Comparison of ENCODE assay signal across 8 cellular contexts in the genomic region with DNA sequence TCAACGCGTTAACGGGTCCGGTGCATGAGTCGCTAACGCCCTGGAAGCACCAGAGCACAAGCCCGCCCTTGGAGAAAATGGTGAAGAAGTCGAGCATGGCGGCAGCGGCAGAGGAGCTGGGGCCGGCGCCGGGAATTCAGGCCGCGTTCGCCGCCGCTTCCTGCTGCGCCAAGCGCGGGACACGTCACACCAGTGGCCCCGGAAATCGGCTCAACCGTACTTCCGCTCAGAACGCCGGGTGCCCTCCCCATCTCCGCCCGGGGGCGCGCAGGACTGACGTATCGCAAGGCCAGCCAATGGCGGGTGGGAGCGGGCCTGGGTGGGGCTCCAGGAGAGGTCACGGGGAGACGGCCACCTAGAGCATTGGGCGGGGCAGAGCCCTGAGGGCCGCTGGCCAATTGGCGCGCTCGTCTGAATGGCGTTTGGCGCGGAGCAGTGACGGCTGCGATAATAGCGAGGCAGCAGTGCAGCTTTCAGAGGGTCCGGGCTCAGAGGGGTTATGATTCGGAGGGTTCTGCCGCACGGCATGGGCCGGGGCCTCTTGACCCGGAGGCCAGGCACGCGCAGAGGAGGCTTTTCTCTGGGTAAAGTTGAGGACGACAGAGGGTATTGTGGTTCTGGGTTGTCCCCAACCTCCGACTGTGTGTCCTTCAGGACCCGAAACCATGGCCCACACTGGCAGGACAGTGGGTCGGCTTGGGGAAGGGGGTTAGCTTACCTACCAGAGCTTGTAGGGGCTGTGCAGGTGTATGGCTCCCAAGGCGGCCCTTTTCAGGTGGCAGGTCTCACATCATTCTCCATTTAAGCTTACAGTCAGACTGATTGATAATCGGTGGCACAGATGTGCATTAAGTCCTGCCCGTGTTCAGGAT. TPM values are rescaled to one million over a fixed set of nuclear protein-coding genes. Genes with fewer than 3 reads are reported as not detected.
DNase-seq lines count a peak whose midpoint lies in the region; ATAC-seq and TF ChIP-seq lines count a peak whose summit lies in the region.

FOXRED1 (plus strand) TSS at position 447 of the 872 bp plus-strand sequence; CDS start at position 500, 53 bp downstream.
A gene with protein sequence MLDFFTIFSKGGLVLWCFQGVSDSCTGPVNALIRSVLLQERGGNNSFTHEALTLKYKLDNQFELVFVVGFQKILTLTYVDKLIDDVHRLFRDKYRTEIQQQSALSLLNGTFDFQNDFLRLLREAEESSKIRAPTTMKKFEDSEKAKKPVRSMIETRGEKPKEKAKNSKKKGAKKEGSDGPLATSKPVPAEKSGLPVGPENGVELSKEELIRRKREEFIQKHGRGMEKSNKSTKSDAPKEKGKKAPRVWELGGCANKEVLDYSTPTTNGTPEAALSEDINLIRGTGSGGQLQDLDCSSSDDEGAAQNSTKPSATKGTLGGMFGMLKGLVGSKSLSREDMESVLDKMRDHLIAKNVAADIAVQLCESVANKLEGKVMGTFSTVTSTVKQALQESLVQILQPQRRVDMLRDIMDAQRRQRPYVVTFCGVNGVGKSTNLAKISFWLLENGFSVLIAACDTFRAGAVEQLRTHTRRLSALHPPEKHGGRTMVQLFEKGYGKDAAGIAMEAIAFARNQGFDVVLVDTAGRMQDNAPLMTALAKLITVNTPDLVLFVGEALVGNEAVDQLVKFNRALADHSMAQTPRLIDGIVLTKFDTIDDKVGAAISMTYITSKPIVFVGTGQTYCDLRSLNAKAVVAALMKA (minus strand): TSS at position 188 of the 872 bp plus-strand sequence. CDS start 91 bp downstream, at position 97.

- H3K27ac ChIP-seq in heart left ventricle: peak within 1 kb of the TSS; percentile 56 to 97 (median 90)
- H3K27ac ChIP-seq in upper lobe of left lung: peak within 1 kb of the TSS; percentile 91 to 97 (median 92)

- 0 to 1% (median 1%) methylated on average over 36 to 64 of the region's 64 CpGs for WGBS in heart left ventricle, 4 donors
- 0 to 2% methylated on average over 10 to 28 of the region's 64 CpGs for WGBS in upper lobe of left lung, 2 donors

- H3K4me1 ChIP-seq in heart left ventricle (peaks cover 0 to 26% (median 15%) of the 10 kb centered on the region in 12 donors), upper lobe of left lung (peaks cover 13 to 24% (median 17%) of the 10 kb centered on the region in 4 donors)

- peak in 1 of 4 donors; percentile 65 for TF ChIP-seq EP300 in upper lobe of left lung (IDR thresholded peaks at IDR 0.05)

- H3K27me3 ChIP-seq in heart left ventricle: no peaks in the 10 kb centered on the region
- no peaks in the 10 kb centered on the region for H3K27me3 ChIP-seq in upper lobe of left lung

- ATAC-seq in HG02870 (IDR thresholded peaks at IDR 0.05; ENCODE audit: unreplicated experiment) (peak; percentile 97), heart left ventricle (peak; percentile 99 to 100 (median 100)), upper lobe of left lung (ENCODE audit: low FRiP score in 2 of 2) (peak; percentile 100)

- H3K9me3 ChIP-seq in heart left ventricle (no peaks in the 10 kb centered on the region), upper lobe of left lung (no peaks in the 10 kb centered on the region)

- H3K4me3 ChIP-seq in heart left ventricle (peak within 1 kb of the TSS; percentile 63 to 99 (median 78)), upper lobe of left lung (peak within 1 kb of the TSS; percentile 61 to 79 (median 69))

- TF ChIP-seq POLR2A in heart left ventricle (IDR thresholded peaks at IDR 0.05) (peak in 1 of 2 donors; percentile 78), upper lobe of left lung (IDR thresholded peaks at IDR 0.05) (peak in 3 of 4 donors; percentile 78 to 91 (median 81))

- intact Hi-C loops in T-helper 1 cell treated with Interleukin-12 subunit alpha and Interleukin-12 subunit beta and Interleukin-4 antibody, amounts not matched to agents 30 ng/mL and 1 ng/mL, for 36 hours (cut with micrococcal nuclease): loop anchor here (1.0 to 5.0 kb wide), 14 partner anchors 14 to 1646 kb away; partner anchors contain the start of genes CHEK1, DCPS, EI24 and FAM118B
- intact Hi-C loops in heart left ventricle (cut with DNase I): loop anchor here in 9 of 10 donors (1.0 to 10.0 kb wide), 9 partner anchors 14 to 644 kb away; partner anchors contain the start of genes FAM118B (in 9 of the 9), RPUSD4 (in 9 of the 9), TIRAP (in 2 of the 9) and CDON (in 1 of the 9)
- intact Hi-C loops in posterior cingulate gyrus (cut with DNase I): loop anchor here (5.0 kb wide), 1 partner anchor 57 kb away; the partner anchor contains the start of genes FAM118B and RPUSD4

- peaks cover 2 to 55% (median 48%) of the 10 kb centered on the region in 9 donors for H3K36me3 ChIP-seq in heart left ventricle
- H3K36me3 ChIP-seq in upper lobe of left lung: peaks cover 14 to 53% (median 44%) of the 10 kb centered on the region in 4 donors

- in situ Hi-C loops in GM13976 (cut with MboI; ENCODE audit: low sequenced_read_pairs, unreplicated experiment): no loop called here

- peak; percentile 100 for DNase-seq in GM13976 (ENCODE audit: low spot score)
- DNase-seq in NCI-H146 treated with DMSO at 0.1 percent for 48 hours (lab: John Stamatoyannopoulos, UW; ENCODE audit: unreplicated experiment): peak; percentile 94
- peak; percentile 98 for DNase-seq in amniotic epithelial cell (ENCODE audit: low read depth)
- DNase-seq in heart left ventricle: peak; percentile 100
- DNase-seq in posterior cingulate gyrus: peak; percentile 99 to 100 (median 100)
- DNase-seq in upper lobe of left lung: peak; percentile 99 to 100

- TF ChIP-seq CTCF in GM13976 (IDR thresholded peaks at IDR 0.05; ENCODE audit: borderline replicate concordance, control extremely low read depth, extremely low read depth, insufficient read depth, missing control alignments) (no peak), heart left ventricle (IDR thresholded peaks at IDR 0.05) (no peak), upper lobe of left lung (IDR thresholded peaks at IDR 0.05) (peak in 1 of 6 experiments; percentile 20)

RNA-seq across cellular contexts. Expression of gene FOXRED1, which starts in this region (rescaled TPM):
- 45.1 and 47.8 TPM in 2 replicates for total RNA-seq in T-helper 1 cell treated with Interleukin-12 subunit alpha and Interleukin-12 subunit beta and Interleukin-4 antibody, amounts not matched to agents 30 ng/mL and 1 ng/mL, for 36 hours
- total RNA-seq in heart left ventricle (10 to 100 TPM; 22.0 to 49.1 (median 31.8) TPM), upper lobe of left lung (10 to 100 TPM; 10.9 to 20.7 (median 17.8) TPM)
- 10 to 100 TPM; 32.8 to 38.4 TPM for polyA plus RNA-seq in heart left ventricle

RNA-seq across cellular contexts. Expression of the second gene that starts in this region (rescaled TPM):
- total RNA-seq in T-helper 1 cell treated with Interleukin-12 subunit alpha and Interleukin-12 subunit beta and Interleukin-4 antibody, amounts not matched to agents 30 ng/mL and 1 ng/mL, for 36 hours: 173 and 176 TPM in 2 replicates
- total RNA-seq in heart left ventricle: 10 to 100 TPM; 65.0 to 90.8 (median 79.3) TPM
- polyA plus RNA-seq in heart left ventricle: 10 to 100 TPM; 38.4 to 99.3 TPM
- 100 to 1,000 TPM in 5 of 6 donors, 10 to 100 TPM in 1; 76.0 to 131 (median 113) TPM for total RNA-seq in upper lobe of left lung

Comparison
In these comparisons a context has a peak if more than half of its experiments do, and no peak if none do; other contexts are left out.
1. Peak in every context shown above with its lines: DNase-seq, ATAC-seq, H3K4me3 ChIP-seq and H3K27ac ChIP-seq.